In genomic region chr19:10625003-10625761, GRCh38 we compare ENCODE assay signal across 8 cellular contexts. TPM values are rescaled to one million over a fixed set of nuclear protein-coding genes. Genes with fewer than 3 reads are reported as not detected.
A peak's percentile ranks its signal among the peaks of the same experiment; 100 is the strongest.
DNase-seq lines count a peak whose midpoint lies in the region; ATAC-seq and TF ChIP-seq lines count a peak whose summit lies in the region.

Gene SLC44A2, plus strand, starts transcription at chr19:10625553. Its CDS starts 81 bp downstream, at chr19:10625634.

- H3K27ac ChIP-seq in body of pancreas = peak within 1 kb of the TSS; percentile 74 to 95 (median 86)

- no peaks in the 10 kb centered on the region for H3K9me3 ChIP-seq in body of pancreas

- peak; percentile 64 to 86 (median 79) for TF ChIP-seq POLR2A in body of pancreas (IDR thresholded peaks at IDR 0.05)

- H3K4me3 Mint-ChIP-seq in progenitor cell of endocrine pancreas (ENCODE audit: low read depth) = peak within 1 kb of the TSS; percentile 84

- H3K27ac Mint-ChIP-seq in progenitor cell of endocrine pancreas = peak within 1 kb of the TSS; percentile 92

- H3K36me3 ChIP-seq in body of pancreas (replicated peaks in 1 of 2; ENCODE audit: insufficient read depth in 1 of 2, low read depth in 2 of 2) = peaks cover 0 to 3% of the 10 kb centered on the region in 2 donors

- no peaks in the 10 kb centered on the region for H3K9me3 Mint-ChIP-seq in progenitor cell of endocrine pancreas (ENCODE audit: low read depth)

- ATAC-seq in body of pancreas (peak; percentile 98), GM18858 (IDR thresholded peaks at IDR 0.05; ENCODE audit: unreplicated experiment) (no peak)

- H3K36me3 Mint-ChIP-seq in progenitor cell of endocrine pancreas (ENCODE audit: insufficient read depth) = peaks cover 4% of the 10 kb centered on the region

- no peaks in the 10 kb centered on the region for H3K27me3 Mint-ChIP-seq in progenitor cell of endocrine pancreas

- intact Hi-C loops in body of pancreas (cut with DNase I) = no loop called here

- DNase-seq in DMS153 treated with DMSO at 0.1 percent for 48 hours (lab: John Stamatoyannopoulos, UW; ENCODE audit: unreplicated experiment) (peak; percentile 32), NCI-H1417 (lab: John Stamatoyannopoulos, UW) (peak in 2 of 3 experiments; percentile 80 to 84), body of pancreas (peak; percentile 91 to 96 (median 95)), hippocampal formation (lab: John Stamatoyannopoulos, UW) (peak; percentile 71 to 74), progenitor cell of endocrine pancreas (ENCODE audit: low spot score, unreplicated experiment) (peak; percentile 89), SKM-1 treated with dmso at 0.1 percent for 144 hours (lab: John Stamatoyannopoulos, UW; ENCODE audit: unreplicated experiment) (no peak)
- DNase-seq in stimulated activated naive CD4-positive, alpha-beta T cell treated with Interleukin-2 at 50 U/mL for 16 hours (lab: John Stamatoyannopoulos, UW) = no peak

- WGBS in body of pancreas, 2 donors = 3 to 8% methylated on average over 6 to 39 of the region's 53 CpGs

- H3K27me3 ChIP-seq in body of pancreas = no peaks in the 10 kb centered on the region

- peak within 1 kb of the TSS; percentile 46 to 52 for H3K4me3 ChIP-seq in body of pancreas

- H3K4me1 ChIP-seq in body of pancreas = peaks cover 22% of the 10 kb centered on the region

- H3K4me1 Mint-ChIP-seq in progenitor cell of endocrine pancreas (ENCODE audit: low read depth) = peaks cover 16% of the 10 kb centered on the region

- TF ChIP-seq CTCF in body of pancreas (IDR thresholded peaks at IDR 0.05) (peak in 2 of 7 experiments; percentile 30 to 32), progenitor cell of endocrine pancreas (IDR thresholded peaks at IDR 0.05; ENCODE audit: unreplicated experiment) (no peak)

RNA-seq across cellular contexts. Expression of gene SLC44A2, which starts in this region (rescaled TPM):
- 10 to 100 TPM; 47.5 to 56.4 TPM for total RNA-seq in body of pancreas
- total RNA-seq in progenitor cell of endocrine pancreas = 159 and 164 TPM in 2 replicates

Comparison
In these comparisons a context has a peak if more than half of its experiments do, and no peak if none do; other contexts are left out.
1. DNase-seq: peak in DMS153 treated with DMSO at 0.1 percent for 48 hours (single experiment), NCI-H1417 (2 of 3), body of pancreas (4 of 4), hippocampal formation (2 of 2) and progenitor cell of endocrine pancreas (single experiment); none in SKM-1 treated with dmso at 0.1 percent for 144 hours (single experiment) and stimulated activated naive CD4-positive, alpha-beta T cell treated with Interleukin-2 at 50 U/mL for 16 hours (single experiment).